ENCODE assay signal across 11 cellular contexts in the genomic region with DNA sequence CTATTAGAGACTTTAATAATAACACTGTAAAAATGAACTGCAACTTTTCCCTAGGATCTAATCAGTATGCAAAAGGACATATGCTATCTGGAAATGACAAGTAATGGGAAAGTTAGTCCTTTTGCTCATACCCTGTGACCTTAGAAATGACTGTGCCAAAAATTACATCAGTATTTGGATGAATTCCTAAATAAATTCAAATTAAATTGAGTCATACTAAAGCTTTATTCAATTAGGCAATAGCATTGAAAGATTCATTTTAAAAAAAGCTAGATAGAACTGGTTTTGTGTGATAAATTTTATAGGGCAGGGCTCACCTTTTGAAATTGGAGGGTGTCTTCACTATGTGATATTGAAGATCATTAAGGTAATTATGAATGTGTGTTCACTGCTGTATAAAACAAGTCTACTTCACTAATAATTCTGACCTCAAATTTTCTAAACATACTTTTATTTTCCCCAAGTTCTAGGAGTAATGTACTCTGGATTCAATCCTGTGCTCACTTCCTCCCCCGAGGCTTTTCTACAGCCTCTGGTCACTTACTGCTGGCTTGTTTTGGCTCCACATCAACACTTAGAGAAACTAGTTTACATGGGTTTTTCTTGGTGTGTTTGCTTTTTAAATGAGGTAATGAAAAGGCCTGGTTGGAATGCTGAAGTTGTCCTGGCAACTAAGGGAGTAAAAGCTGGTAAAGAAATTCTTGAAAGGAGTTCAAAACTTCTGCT. TPM values are rescaled to one million over a fixed set of nuclear protein-coding genes. Genes with fewer than 3 reads are reported as not detected.
DNase-seq lines count a peak whose midpoint lies in the region; ATAC-seq and FAIRE-seq lines count a peak whose summit lies in the region.
"Had no signal": no experiment of that assay in that cellular context is flagged by ENCODE, and none has a peak within 500 bp of the region (broad histone marks: within the 10 kb centered on the region; RNA-seq: fewer than 3 reads in every experiment).

No MANE protein-coding gene starts in this region.

- no peak overlapping the region for H2AFZ ChIP-seq in Karpas-422 (ENCODE audit: low read length)

- no peaks in the 10 kb centered on the region for H3K4me1 ChIP-seq in mesendoderm (ENCODE audit: control insufficient read depth, low read depth, low read length)
- H3K4me1 ChIP-seq in aorta (ENCODE audit: control insufficient read depth in 1 of 2, insufficient read depth in 2 of 2, low read length in 2 of 2), result peaks cover 2 to 5% of the 10 kb centered on the region in 2 donors
- no peaks in the 10 kb centered on the region for H3K4me1 ChIP-seq in Karpas-422 (ENCODE audit: low read length)

- no peak overlapping the region for H2BK15ac ChIP-seq in mesendoderm (replicated peaks; ENCODE audit: low read depth)

- no peaks in the 10 kb centered on the region for H4K20me1 ChIP-seq in Karpas-422 (ENCODE audit: insufficient read depth, low read depth, low read length)

- no peaks in the 10 kb centered on the region for H3K27me3 ChIP-seq in mesendoderm (ENCODE audit: insufficient read depth, low read length, poor library complexity)
- H3K27me3 ChIP-seq in aorta (ENCODE audit: control insufficient read depth in 1 of 2, insufficient read depth in 2 of 2, low read length in 1 of 2), result no peaks in the 10 kb centered on the region
- H3K27me3 ChIP-seq in Karpas-422 (ENCODE audit: low read length), result no peaks in the 10 kb centered on the region

- no peak overlapping the region for H3K4me3 ChIP-seq in mesendoderm (ENCODE audit: low read length)
- no peak overlapping the region for H3K4me3 ChIP-seq in aorta (ENCODE audit: low read length in 2 of 2)
- H3K4me3 ChIP-seq in Karpas-422 (ENCODE audit: low read length), result no peak overlapping the region

- no peak overlapping the region for H4K5ac ChIP-seq in mesendoderm (ENCODE audit: low read length)

- H2BK120ac ChIP-seq in mesendoderm (ENCODE audit: low read depth, low read length), result no peak overlapping the region

- H2BK5ac ChIP-seq in mesendoderm (ENCODE audit: low read length), result no peak overlapping the region

- no peak overlapping the region for H3K23ac ChIP-seq in mesendoderm (ENCODE audit: low read length)

- no peak overlapping the region for H3K9ac ChIP-seq in mesendoderm (ENCODE audit: low read length)
- no peak overlapping the region for H3K9ac ChIP-seq in Karpas-422 (ENCODE audit: low read length)

- H3K9me2 ChIP-seq in Karpas-422 (replicated peaks; ENCODE audit: insufficient read depth, low read length), result no peaks in the 10 kb centered on the region

- H3K9me3 ChIP-seq in aorta (ENCODE audit: control insufficient read depth, low read length) (no peaks in the 10 kb centered on the region), Karpas-422 (ENCODE audit: low read length) (no peaks in the 10 kb centered on the region)

- H3K4ac ChIP-seq in mesendoderm (ENCODE audit: low read depth, low read length), result no peak overlapping the region

- H4K8ac ChIP-seq in mesendoderm (ENCODE audit: low read depth, low read length), result no peak overlapping the region

- H3K56ac ChIP-seq in mesendoderm (ENCODE audit: low read length), result no peak overlapping the region

- peak; percentile 97 for FAIRE-seq in endometrium (lab: Jason Lieb, UNC)

- H3K18ac ChIP-seq in mesendoderm (ENCODE audit: low read length), result no peak overlapping the region

- H3K79me2 ChIP-seq in mesendoderm (ENCODE audit: control insufficient read depth, insufficient read depth, low read length) (no peaks in the 10 kb centered on the region), Karpas-422 (ENCODE audit: low read length) (no peaks in the 10 kb centered on the region)

- H2AK5ac ChIP-seq in mesendoderm (ENCODE audit: low read length), result no peak overlapping the region

- peak; percentile 85 for ATAC-seq in aorta (ENCODE audit: low FRiP score)

- no peak overlapping the region for H3K27ac ChIP-seq in mesendoderm (ENCODE audit: low read depth, low read length)
- H3K27ac ChIP-seq in aorta (ENCODE audit: low read depth in 1 of 2, low read length in 2 of 2), result no peak overlapping the region
- H3K27ac ChIP-seq in Karpas-422 (ENCODE audit: low read length), result no peak overlapping the region

- DNase-seq in DMS53 (lab: John Stamatoyannopoulos, UW), result peak; percentile 54
- no peak for DNase-seq in DMS53 treated with DMSO at 0.1 percent for 48 hours (lab: John Stamatoyannopoulos, UW; ENCODE audit: unreplicated experiment)
- DNase-seq in mesendoderm, result peak; percentile 58
- no peak for DNase-seq in aorta
- no peak for DNase-seq in SKM-1 (lab: John Stamatoyannopoulos, UW; ENCODE audit: unreplicated experiment)
- DNase-seq in NCI-H187 treated with DMSO at 0.1 percent for 48 hours (lab: John Stamatoyannopoulos, UW), result no peak
- no peak for DNase-seq in Karpas-422
- DNase-seq: 8988T, naive B cell, NCI-H2227 treated with DMSO at 0.1 percent for 48 hours had no signal

- intact Hi-C loops in aorta (cut with DNase I), result loop anchor here (10.0 kb wide), 3 partner anchors 461 to 711 kb away; no protein-coding TSS in a partner anchor

- H3K36me3 ChIP-seq in mesendoderm (ENCODE audit: control insufficient read depth, insufficient read depth, low read length) (no peaks in the 10 kb centered on the region), aorta (ENCODE audit: control insufficient read depth in 1 of 2, insufficient read depth in 2 of 2, low read length in 1 of 2) (no peaks in the 10 kb centered on the region), Karpas-422 (ENCODE audit: insufficient read depth, low read length) (no peaks in the 10 kb centered on the region)

- WGBS in mesendoderm (ENCODE audit: extremely low coverage, insufficient coverage, low lambda C conversion rate), result no CpG with 5 or more reads among the region's 1 CpG
- WGBS in aorta, 2 donors, result 1 to 6% methylated on average over 1 of the region's 1 CpG

- H3K4me2 ChIP-seq in mesendoderm (ENCODE audit: low read length), result no peak overlapping the region
- no peak overlapping the region for H3K4me2 ChIP-seq in Karpas-422 (ENCODE audit: low read depth, low read length, poor library complexity, severe bottlenecking)

- H3K79me1 ChIP-seq in mesendoderm (ENCODE audit: low read length), result no peaks in the 10 kb centered on the region

RNA-seq across cellular contexts. Expression of a gene that starts 44.4 kb away (rescaled TPM):
- 3.2 TPM for polyA plus RNA-seq in mesendoderm (2013, experiment 1 of 2)
- 2.3 TPM for polyA plus RNA-seq in mesendoderm (2013, experiment 2 of 2)
- under 1 TPM; 0.16 to 0.39 TPM for total RNA-seq in aorta
- under 1 TPM in 1 of 2 donors, not detected in 1; 0.18 TPM for polyA plus RNA-seq in aorta
- not detected in 2 replicates for total RNA-seq in Karpas-422 (2014; rRNA removed; shearing (Covaris generic); ENCODE audit: low replicate concordance)

Comparison
In these comparisons a context has a peak if more than half of its experiments do, and no peak if none do; other contexts are left out.
1. DNase-seq: peak in DMS53 (single experiment) and mesendoderm (single experiment); none in DMS53 treated with DMSO at 0.1 percent for 48 hours (single experiment), aorta (0 of 2), SKM-1 (single experiment), NCI-H187 treated with DMSO at 0.1 percent for 48 hours (single experiment) and Karpas-422 (single experiment).